In the genomic region with DNA sequence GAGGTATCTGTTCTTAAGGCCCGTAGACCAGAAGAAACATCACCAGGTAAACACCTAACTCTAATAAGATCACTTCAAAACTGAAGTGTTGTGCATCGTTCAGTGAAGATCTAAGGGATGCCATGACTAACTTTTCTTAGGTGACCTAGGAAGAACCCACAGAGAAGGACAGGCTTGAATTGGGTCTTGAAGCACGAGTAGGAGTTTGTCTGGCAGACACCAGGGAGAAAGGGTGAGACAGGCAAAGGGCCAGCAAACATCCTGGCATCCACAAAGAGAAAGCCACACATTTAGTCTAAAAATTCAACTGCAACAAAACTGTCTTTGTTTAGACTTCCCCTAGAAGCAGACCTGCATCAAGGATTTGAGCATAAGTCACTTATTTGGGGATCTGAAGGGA, we compare ENCODE assay signal across 2 cellular contexts.
TF ChIP-seq lines count a peak whose summit lies in the region.

No MANE protein-coding gene starts in this region.

TF ChIP-seq in SK-N-SH treated with all-trans-retinoic acid at 6 μM for 48 hours, 23 proteins besides CTCF, POLR2A, EP300 and RAD21:
- TF ChIP-seq ZFP30 (CRISPR knock-in tag; IDR thresholded peaks at IDR 0.05) (no peak), ZFP3 (CRISPR knock-in tag; IDR thresholded peaks at IDR 0.05) (peak; percentile 86)
TF ChIP-seq in SK-N-SH treated with all-trans-retinoic acid at 6 μM for 48 hours: peak in this region for 1.

TF ChIP-seq in SK-N-SH, 30 proteins besides CTCF, POLR2A, EP300 and RAD21:
- TF ChIP-seq MEF2A (IDR thresholded peaks at IDR 0.05; ENCODE audit: borderline replicate concordance, low read depth) (no peak), TCF12 (IDR thresholded peaks at IDR 0.05) (no peak), RFX5 (IDR thresholded peaks at IDR 0.05; ENCODE audit: low read length) (no peak), TEAD4 (IDR thresholded peaks at IDR 0.05; ENCODE audit: borderline replicate concordance, insufficient read depth) (no peak), ELF1 (IDR thresholded peaks at IDR 0.05) (no peak), IRF3 (IDR thresholded peaks at IDR 0.05; ENCODE audit: low read depth, low read length) (no peak), GABPA (IDR thresholded peaks at IDR 0.05; ENCODE audit: low read depth) (no peak), MAX (IDR thresholded peaks at IDR 0.05; ENCODE audit: low read depth) (no peak), EZH2phosphoT487 (IDR thresholded peaks at IDR 0.05; ENCODE audit: borderline replicate concordance, low read depth) (no peak), FOXM1 (IDR thresholded peaks at IDR 0.05; ENCODE audit: low read depth) (no peak)
- TF ChIP-seq, protein P1, sequence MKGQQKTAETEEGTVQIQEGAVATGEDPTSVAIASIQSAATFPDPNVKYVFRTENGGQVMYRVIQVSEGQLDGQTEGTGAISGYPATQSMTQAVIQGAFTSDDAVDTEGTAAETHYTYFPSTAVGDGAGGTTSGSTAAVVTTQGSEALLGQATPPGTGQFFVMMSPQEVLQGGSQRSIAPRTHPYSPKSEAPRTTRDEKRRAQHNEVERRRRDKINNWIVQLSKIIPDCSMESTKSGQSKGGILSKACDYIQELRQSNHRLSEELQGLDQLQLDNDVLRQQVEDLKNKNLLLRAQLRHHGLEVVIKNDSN (IDR thresholded peaks at IDR 0.05; ENCODE audit: borderline replicate concordance, low read depth), result no peak
- TF ChIP-seq, protein P2, sequence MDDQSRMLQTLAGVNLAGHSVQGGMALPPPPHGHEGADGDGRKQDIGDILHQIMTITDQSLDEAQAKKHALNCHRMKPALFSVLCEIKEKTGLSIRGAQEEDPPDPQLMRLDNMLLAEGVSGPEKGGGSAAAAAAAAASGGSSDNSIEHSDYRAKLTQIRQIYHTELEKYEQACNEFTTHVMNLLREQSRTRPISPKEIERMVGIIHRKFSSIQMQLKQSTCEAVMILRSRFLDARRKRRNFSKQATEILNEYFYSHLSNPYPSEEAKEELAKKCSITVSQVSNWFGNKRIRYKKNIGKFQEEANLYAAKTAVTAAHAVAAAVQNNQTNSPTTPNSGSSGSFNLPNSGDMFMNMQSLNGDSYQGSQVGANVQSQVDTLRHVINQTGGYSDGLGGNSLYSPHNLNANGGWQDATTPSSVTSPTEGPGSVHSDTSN (IDR thresholded peaks at IDR 0.05), result no peak
